13 cellular contexts compared by ENCODE assay signal in the genomic region with DNA sequence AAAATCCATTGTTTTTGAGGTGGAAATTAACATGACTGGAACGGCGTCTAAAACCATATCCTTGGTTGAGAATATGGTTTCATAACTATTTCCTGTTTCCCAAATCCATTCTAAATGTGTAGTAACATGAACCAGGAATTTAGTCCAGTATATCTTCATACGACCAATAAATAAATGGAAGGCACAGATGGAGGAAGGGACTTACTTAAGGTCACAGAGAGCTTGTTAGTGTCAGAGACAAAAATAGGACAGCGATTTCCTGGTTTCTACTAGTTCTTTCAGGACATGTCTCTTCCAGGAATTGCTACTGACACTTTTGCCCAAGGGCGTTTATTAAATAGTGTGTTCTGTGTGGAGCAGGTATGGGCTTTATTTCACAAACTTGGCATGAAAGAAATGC. TPM values are rescaled to one million over a fixed set of nuclear protein-coding genes. Genes with fewer than 3 reads are reported as not detected.
"Had no signal": no experiment of that assay in that cellular context is flagged by ENCODE, and none has a peak within 500 bp of the region (broad histone marks: within the 10 kb centered on the region; RNA-seq: fewer than 3 reads in every experiment).

No MANE protein-coding gene starts in this region.

- H3K4me3 ChIP-seq: gastroesophageal sphincter, skin epidermis, tibial artery, vagina had no signal

- H3K4me3 Mint-ChIP-seq: activated CD4-positive, alpha-beta memory T cell treated with anti-CD3 and anti-CD28 coated beads for 36 hours; activated naive CD8-positive, alpha-beta T cell treated with anti-CD3 and anti-CD28 coated beads, Interleukin-2, amount 10 ng/mL, durations not matched to agents 7 days and 5 days had no signal

- H3K27me3 ChIP-seq: vagina had no signal

- H3K36me3 Mint-ChIP-seq: activated CD4-positive, alpha-beta memory T cell treated with anti-CD3 and anti-CD28 coated beads for 36 hours; activated naive CD8-positive, alpha-beta T cell treated with anti-CD3 and anti-CD28 coated beads, Interleukin-2, amount 10 ng/mL, durations not matched to agents 7 days and 5 days; mesothelial cell of epicardium had no signal

- H3K27ac Mint-ChIP-seq: activated CD4-positive, alpha-beta memory T cell treated with anti-CD3 and anti-CD28 coated beads for 36 hours; activated naive CD8-positive, alpha-beta T cell treated with anti-CD3 and anti-CD28 coated beads, Interleukin-2, amount 10 ng/mL, durations not matched to agents 7 days and 5 days; mesothelial cell of epicardium had no signal

- H3K27ac ChIP-seq: gastroesophageal sphincter, skin epidermis, tibial artery, vagina had no signal

- H3K36me3 ChIP-seq: gastroesophageal sphincter, tibial artery, vagina had no signal

- H3K4me1 ChIP-seq: gastroesophageal sphincter, tibial artery had no signal

- DNase-seq: activated CD4-positive, alpha-beta memory T cell treated with anti-CD3 and anti-CD28 coated beads for 36 hours; activated CD4-positive, CD25-positive, alpha-beta regulatory T cell treated with anti-CD3 and anti-CD28 coated beads, Interleukin-2, amount 50 U/mL, for 72 hours; activated gamma-delta T cell treated with Interleukin-2 at 50 U/mL for 16 hours; activated naive CD8-positive, alpha-beta T cell treated with anti-CD3 and anti-CD28 coated beads, Interleukin-2, amount 10 ng/mL, durations not matched to agents 7 days and 5 days; activated T-cell treated with anti-CD3 and anti-CD28 coated beads, Interleukin-2, amount 50 U/mL, for 48 hours; aorta; effector CD4-positive, alpha-beta T cell; kidney; tibial artery had no signal

- ATAC-seq: gastroesophageal sphincter had no signal

- H3K9me3 ChIP-seq: gastroesophageal sphincter, tibial artery, vagina had no signal

- H3K9me3 Mint-ChIP-seq: activated CD4-positive, alpha-beta memory T cell treated with anti-CD3 and anti-CD28 coated beads for 36 hours; activated naive CD8-positive, alpha-beta T cell treated with anti-CD3 and anti-CD28 coated beads, Interleukin-2, amount 10 ng/mL, durations not matched to agents 7 days and 5 days had no signal

RNA-seq across cellular contexts. Expression of a gene that starts 41.2 kb away (rescaled TPM):
- total RNA-seq: activated naive CD8-positive, alpha-beta T cell treated with anti-CD3 and anti-CD28 coated beads, Interleukin-2, amount 10 ng/mL, durations not matched to agents 7 days and 5 days had no signal
